Comparison of ENCODE assay signal across 7 cellular contexts in genomic region chr2:86107031-86107430, GRCh38. TPM values are rescaled to one million over a fixed set of nuclear protein-coding genes. Genes with fewer than 3 reads are reported as not detected.
DNase-seq lines count a peak whose midpoint lies in the region; ATAC-seq and TF ChIP-seq lines count a peak whose summit lies in the region.

No MANE protein-coding gene starts in this region.

- 18% methylated on average over 5 of the region's 5 CpGs for WGBS in right cardiac atrium
- WGBS in spleen, 5 donors = 18 to 28% (median 20%) methylated on average over 5 of the region's 5 CpGs

- no peaks in the 10 kb centered on the region for H3K27me3 Mint-ChIP-seq in T-helper 17 cell

- H3K36me3 ChIP-seq in HAP-1 (replicated peaks) (peaks cover 55% of the 10 kb centered on the region), spleen (peaks cover 4 to 62% (median 30%) of the 10 kb centered on the region in 6 donors)

- peak overlapping the region; percentile 100 for H3K27ac Mint-ChIP-seq in T-helper 17 cell

- H3K9me3 ChIP-seq in HAP-1 = no peaks in the 10 kb centered on the region
- no peaks in the 10 kb centered on the region for H3K9me3 ChIP-seq in T-helper 17 cell (ENCODE audit: control insufficient read depth, low read length, poor library complexity, severe bottlenecking)
- no peaks in the 10 kb centered on the region for H3K9me3 ChIP-seq in right cardiac atrium (ENCODE audit: control insufficient read depth, low read length)
- no peaks in the 10 kb centered on the region for H3K9me3 ChIP-seq in spleen

- peak in 1 of 2 experiments; percentile 13 for DNase-seq in HAP-1 (ENCODE audit: low spot score in 2 of 2)
- DNase-seq in T-helper 17 cell = no peak
- DNase-seq in right cardiac atrium = no peak
- no peak for DNase-seq in spleen
- no peak for DNase-seq in activated gamma-delta T cell treated with Interleukin-2 at 50 U/mL for 16 hours
- no peak for DNase-seq in NCI-H524 treated with DMSO at 0.1 percent for 48 hours (lab: John Stamatoyannopoulos, UW)

- H3K4me1 ChIP-seq in HAP-1 (peaks cover 7% of the 10 kb centered on the region), right cardiac atrium (ENCODE audit: control insufficient read depth, insufficient read depth, low read length) (no peaks in the 10 kb centered on the region), spleen (peaks cover 22 to 58% (median 47%) of the 10 kb centered on the region in 6 donors)

- in situ Hi-C loops in HAP-1 (cut with MboI; ENCODE audit: low sequenced_read_pairs) = no loop called here

- no peak for TF ChIP-seq CTCF in spleen (IDR thresholded peaks at IDR 0.05 in 8 of 11, conservative IDR thresholded peaks at IDR 0.05 in 3 of 11)

- no peak for TF ChIP-seq POLR2A in spleen (IDR thresholded peaks at IDR 0.05)

- no peak for ATAC-seq in T-helper 17 cell
- ATAC-seq in right cardiac atrium = no peak
- ATAC-seq in GM21447 (IDR thresholded peaks at IDR 0.05; ENCODE audit: unreplicated experiment) = no peak

- H3K36me3 Mint-ChIP-seq in T-helper 17 cell (ENCODE audit: low read depth) = peaks cover 11% of the 10 kb centered on the region

- H3K27ac ChIP-seq in right cardiac atrium (ENCODE audit: low read length) = no peak overlapping the region
- H3K27ac ChIP-seq in spleen = no peak overlapping the region

- peaks cover 44% of the 10 kb centered on the region for H3K4me1 Mint-ChIP-seq in T-helper 17 cell

- H3K4me3 ChIP-seq in HAP-1 (peak overlapping the region; percentile 77), right cardiac atrium (ENCODE audit: low read length) (peak overlapping the region; percentile 59), spleen (peak overlapping the region; percentile 88 to 99 (median 97))

- H3K27me3 ChIP-seq in HAP-1 (ENCODE audit: low read depth) = no peaks in the 10 kb centered on the region
- H3K27me3 ChIP-seq in right cardiac atrium (ENCODE audit: control insufficient read depth, insufficient read depth) = no peaks in the 10 kb centered on the region
- H3K27me3 ChIP-seq in spleen (replicated peaks in 1 of 7) = no peaks in the 10 kb centered on the region

- intact Hi-C loops in right cardiac atrium (cut with DNase I) (no loop called here), spleen (cut with DNase I; ENCODE audit: low total_unique reads) (no loop called here)

- H3K4me3 Mint-ChIP-seq in T-helper 17 cell = peak overlapping the region; percentile 98

RNA-seq across cellular contexts. Expression of gene PTCD3, which starts 1.0 kb away (rescaled TPM):
- total RNA-seq in T-helper 17 cell (100 to 1,000 TPM; 111 to 142 TPM), right cardiac atrium (100 to 1,000 TPM in 3 of 4 donors, 10 to 100 TPM in 1; 98.0 to 112 (median 103) TPM), spleen (100 to 1,000 TPM in 5 of 7 donors, 10 to 100 TPM in 2; 83.8 to 126 (median 104) TPM)
- polyA plus RNA-seq in right cardiac atrium (38.1 TPM), spleen (10 to 100 TPM; 29.8 to 36.7 (median 34.8) TPM)

RNA-seq across cellular contexts. Expression of gene POLR1A, which starts 1.3 kb away (rescaled TPM):
- total RNA-seq in T-helper 17 cell (10 to 100 TPM; 17.7 to 19.2 TPM), right cardiac atrium (10 to 100 TPM; 15.4 to 29.9 (median 18.8) TPM), spleen (10 to 100 TPM; 18.4 to 39.0 (median 26.8) TPM)
- polyA plus RNA-seq in right cardiac atrium (4.7 TPM), spleen (1 to 10 TPM; 1.8 to 3.8 (median 1.9) TPM)
